In genomic region chr20:34437330-34437986, GRCh38 we compare ENCODE assay signal across 11 cellular contexts.
DNase-seq lines count a peak whose midpoint lies in the region; TF ChIP-seq lines count a peak whose summit lies in the region.
"Had no signal": no experiment of that assay in that cellular context is flagged by ENCODE, and none has a peak within 500 bp of the region (broad histone marks: within the 10 kb centered on the region; RNA-seq: fewer than 3 reads in every experiment).

No MANE protein-coding gene starts in this region.

- peaks cover 25% of the 10 kb centered on the region for H3K36me3 Mint-ChIP-seq in chondrocyte (ENCODE audit: low read depth)

- H3K4ac ChIP-seq in mesenchymal stem cell (ENCODE audit: low read depth in 1 of 2, low read length in 2 of 2): no peak overlapping the region

- no peak overlapping the region for H4K91ac ChIP-seq in mesenchymal stem cell (ENCODE audit: low read length)

- H3K23ac ChIP-seq in mesenchymal stem cell (ENCODE audit: low read length in 2 of 2): no peak overlapping the region

- no peaks in the 10 kb centered on the region for H3F3A ChIP-seq in Loucy (ENCODE audit: low read depth)

- H3K36me3 ChIP-seq in BLaER1: peaks cover 74% of the 10 kb centered on the region
- peaks cover 42% of the 10 kb centered on the region for H3K36me3 ChIP-seq in Loucy (ENCODE audit: insufficient read depth, low read length)
- peaks cover 21 to 59% of the 10 kb centered on the region in 2 experiments for H3K36me3 ChIP-seq in mesenchymal stem cell (ENCODE audit: control insufficient read depth in 1 of 2, insufficient read depth in 2 of 2, low read depth in 1 of 2, low read length in 2 of 2)

- DNase-seq in chondrocyte (ENCODE audit: low spot score) (no peak), mesenchymal stem cell (peak; percentile 82), SIG-M5 treated with dmso at 0.1 percent for 504 hours (lab: John Stamatoyannopoulos, UW; ENCODE audit: unreplicated experiment) (no peak), activated T-cell treated with anti-CD3 and anti-CD28 coated beads for 4 hours (no peak), midbrain (lab: John Stamatoyannopoulos, UW) (no peak)
- DNase-seq in effector CD4-positive, alpha-beta T cell: no peak
- DNase-seq: activated CD4-positive, alpha-beta T cell treated with anti-CD3 and anti-CD28 coated beads for 1 hour; COR-L47; NCI-H2029 had no signal

- no peak overlapping the region for H4K8ac ChIP-seq in mesenchymal stem cell (ENCODE audit: low read length)

- peaks cover 24% of the 10 kb centered on the region for H3K79me1 ChIP-seq in mesenchymal stem cell (replicated peaks; ENCODE audit: low read length, poor library complexity, severe bottlenecking)

- H3K9me3 ChIP-seq in BLaER1: no peaks in the 10 kb centered on the region
- H3K9me3 ChIP-seq in Loucy (ENCODE audit: insufficient read depth, low read depth, low read length): no peaks in the 10 kb centered on the region
- H3K9me3 ChIP-seq in mesenchymal stem cell (ENCODE audit: control insufficient read depth, low read length): no peaks in the 10 kb centered on the region

- H2BK15ac ChIP-seq in mesenchymal stem cell (ENCODE audit: low read depth, poor library complexity, severe bottlenecking): no peak overlapping the region

- H2BK5ac ChIP-seq in mesenchymal stem cell (ENCODE audit: low read depth, low read length, poor library complexity, severe bottlenecking): no peak overlapping the region

- H3K4me3 ChIP-seq in BLaER1 (no peak overlapping the region), Loucy (ENCODE audit: low read length, poor library complexity, severe bottlenecking) (no peak overlapping the region), mesenchymal stem cell (ENCODE audit: insufficient read depth in 1 of 2, low read depth in 1 of 2, low read length in 2 of 2) (no peak overlapping the region)

- no peaks in the 10 kb centered on the region for H3K27me3 ChIP-seq in BLaER1
- H3K27me3 ChIP-seq in Loucy (ENCODE audit: insufficient read depth, low read length, poor library complexity, severe bottlenecking): no peaks in the 10 kb centered on the region
- no peaks in the 10 kb centered on the region for H3K27me3 ChIP-seq in mesenchymal stem cell (ENCODE audit: control insufficient read depth in 1 of 2, insufficient read depth in 1 of 2, low read length in 2 of 2)

- 95% methylated on average over 6 of the region's 6 CpGs for WGBS in mesenchymal stem cell

- H2AFZ ChIP-seq in Loucy (ENCODE audit: low read length) (no peak overlapping the region), mesenchymal stem cell (ENCODE audit: low read depth, low read length) (no peak overlapping the region)

- H3K27me3 Mint-ChIP-seq in chondrocyte (ENCODE audit: low read depth): no peaks in the 10 kb centered on the region

- H3K4me2 ChIP-seq in BLaER1 (peak overlapping the region; percentile 68), Loucy (ENCODE audit: low read depth, low read length, poor library complexity, severe bottlenecking) (peak overlapping the region; percentile 37), mesenchymal stem cell (ENCODE audit: low read length, poor library complexity, severe bottlenecking) (no peak overlapping the region)

- H2BK120ac ChIP-seq in mesenchymal stem cell (ENCODE audit: low read depth, low read length): no peak overlapping the region

- H3K4me1 ChIP-seq in BLaER1: peaks cover 45% of the 10 kb centered on the region
- peaks cover 14% of the 10 kb centered on the region for H3K4me1 ChIP-seq in Loucy (ENCODE audit: insufficient read depth, low read length, poor library complexity, severe bottlenecking)
- H3K4me1 ChIP-seq in mesenchymal stem cell (ENCODE audit: control insufficient read depth, insufficient read depth, low read depth, low read length): peaks cover 3% of the 10 kb centered on the region

- no peak overlapping the region for H2BK12ac ChIP-seq in mesenchymal stem cell (ENCODE audit: low read length in 2 of 2)

- H3K9me3 Mint-ChIP-seq in chondrocyte (ENCODE audit: low read depth): no peaks in the 10 kb centered on the region

- H3K27ac ChIP-seq in BLaER1 (peak overlapping the region; percentile 61), mesenchymal stem cell (ENCODE audit: low read length, poor library complexity, severe bottlenecking) (no peak overlapping the region)

- H4K20me1 ChIP-seq in BLaER1 (peaks cover 47% of the 10 kb centered on the region), Loucy (ENCODE audit: insufficient read depth, low read length, poor library complexity, severe bottlenecking) (no peaks in the 10 kb centered on the region)

- H3K9me2 ChIP-seq in Loucy (replicated peaks; ENCODE audit: low read depth, low read length): no peaks in the 10 kb centered on the region

- H3K14ac ChIP-seq in mesenchymal stem cell (ENCODE audit: low read length in 2 of 2): no peak overlapping the region

- H3K4me3 Mint-ChIP-seq in chondrocyte (ENCODE audit: unreplicated experiment): no peak overlapping the region

- H3K18ac ChIP-seq in mesenchymal stem cell (ENCODE audit: low read depth in 1 of 2, low read length in 2 of 2): peak overlapping the region in 1 of 2 experiments; percentile 22

- no peak overlapping the region for H2AK5ac ChIP-seq in mesenchymal stem cell (ENCODE audit: low read length, severe bottlenecking)

- H3K4me1 Mint-ChIP-seq in chondrocyte (ENCODE audit: low read depth): peaks cover 29% of the 10 kb centered on the region

- H3K9ac ChIP-seq in BLaER1 (peak overlapping the region; percentile 42; the same call in 1 of the 2 replicates), Loucy (ENCODE audit: low read depth, low read length, poor library complexity, severe bottlenecking) (peak overlapping the region; percentile 52), mesenchymal stem cell (ENCODE audit: low read length) (no peak overlapping the region)

- TF ChIP-seq CTCF in Loucy (conservative IDR thresholded peaks at IDR 0.05; ENCODE audit: low read length) (no peak), chondrocyte (IDR thresholded peaks at IDR 0.05) (peak; percentile 16)

- H3K27ac Mint-ChIP-seq in chondrocyte (ENCODE audit: unreplicated experiment): peak overlapping the region; percentile 88

- no peaks in the 10 kb centered on the region for H3K79me2 ChIP-seq in Loucy (ENCODE audit: insufficient read depth, low read length)
